In genomic region chr18:13500227-13500865, GRCh38 we compare ENCODE assay signal across 8 cellular contexts.
DNase-seq lines count a peak whose midpoint lies in the region; ATAC-seq, FAIRE-seq and TF ChIP-seq lines count a peak whose summit lies in the region.

No MANE protein-coding gene starts in this region.

- CTCF ChIA-PET in BJ (lab: Yijun Ruan, JAX) = interaction anchor here (0.7 kb wide), 1 partner anchor 9 kb away, joined by 3 read pairs; no protein-coding TSS in a partner anchor
- CTCF ChIA-PET in Calu3 (lab: Charles Lee) = no interaction called here

- TF ChIP-seq CTCF in BJ (IDR thresholded peaks at IDR 0.05; ENCODE audit: insufficient read depth, low read depth, low read length) (no peak), bronchial epithelial cell (IDR thresholded peaks at IDR 0.05; ENCODE audit: insufficient read depth, low read length, severe bottlenecking) (no peak), left lung (IDR thresholded peaks at IDR 0.05) (no peak), Calu3 (IDR thresholded peaks at IDR 0.05; ENCODE audit: unreplicated experiment) (no peak)

- no peaks in the 10 kb centered on the region for H3K9me3 ChIP-seq in left lung

- no TSS peak for BruUV-seq in Calu3 (replicated peaks; lab: Mats Ljungman, UMichigan)

- peaks cover 12 to 16% of the 10 kb centered on the region in 2 donors for H3K4me1 ChIP-seq in left lung

- peaks cover 0 to 3% (median 0%) of the 10 kb centered on the region in 3 donors for H3K27me3 Mint-ChIP-seq in immature natural killer cell (ENCODE audit: low read depth in 3 of 3)
- peaks cover 42% of the 10 kb centered on the region for H3K27me3 Mint-ChIP-seq in Calu3 (ENCODE audit: unreplicated experiment)

- peak overlapping the region; percentile 5 to 15 for H3K27ac ChIP-seq in left lung

- H3K4me1 Mint-ChIP-seq in immature natural killer cell (peaks cover 9 to 23% of the 10 kb centered on the region in 2 donors), Calu3 (ENCODE audit: low read depth, unreplicated experiment) (no peaks in the 10 kb centered on the region)

- peak; percentile 64 for FAIRE-seq in bronchial epithelial cell (lab: Jason Lieb, UNC)

- H3K4me3 Mint-ChIP-seq in immature natural killer cell = no peak overlapping the region
- H3K4me3 Mint-ChIP-seq in Calu3 (ENCODE audit: low read depth, unreplicated experiment) = no peak overlapping the region

- H3K27ac Mint-ChIP-seq in immature natural killer cell (peak overlapping the region in 1 of 6 donors; percentile 20), Calu3 (ENCODE audit: unreplicated experiment) (no peak overlapping the region)

- no peaks in the 10 kb centered on the region for H3K9me3 Mint-ChIP-seq in immature natural killer cell
- peaks cover 14% of the 10 kb centered on the region for H3K9me3 Mint-ChIP-seq in Calu3 (ENCODE audit: low read depth, unreplicated experiment)

- H3K4me3 ChIP-seq in BJ (ENCODE audit: low read depth, low read length) = no peak overlapping the region
- no peak overlapping the region for H3K4me3 ChIP-seq in bronchial epithelial cell (ENCODE audit: low read depth, low read length)
- H3K4me3 ChIP-seq in left lung = no peak overlapping the region

- H3K36me3 Mint-ChIP-seq in immature natural killer cell (peaks cover 12 to 26% (median 16%) of the 10 kb centered on the region in 3 donors), Calu3 (ENCODE audit: insufficient read depth, unreplicated experiment) (no peaks in the 10 kb centered on the region)

- H3K36me3 ChIP-seq in BJ (ENCODE audit: control insufficient read depth, insufficient read depth, low read length) (no peaks in the 10 kb centered on the region), bronchial epithelial cell (ENCODE audit: control insufficient read depth, insufficient read depth, low read length) (no peaks in the 10 kb centered on the region), left lung (no peaks in the 10 kb centered on the region)

- POLR2A ChIA-PET in BJ (lab: Charles Lee) = no interaction called here

- intact Hi-C loops in left lung (cut with DNase I) = no loop called here
- intact Hi-C loops in Calu3 (cut with micrococcal nuclease; ENCODE audit: unreplicated experiment) = no loop called here

- ATAC-seq in left lung (peak; percentile 65), HG02852 (IDR thresholded peaks at IDR 0.05; ENCODE audit: unreplicated experiment) (no peak), HG03025 (IDR thresholded peaks at IDR 0.05; ENCODE audit: low FRiP score, unreplicated experiment) (no peak)

- no peaks in the 10 kb centered on the region for H3K27me3 ChIP-seq in BJ (ENCODE audit: control insufficient read depth, insufficient read depth, low read length)
- H3K27me3 ChIP-seq in bronchial epithelial cell (ENCODE audit: control insufficient read depth, insufficient read depth, low read length) = no peaks in the 10 kb centered on the region
- H3K27me3 ChIP-seq in left lung = no peaks in the 10 kb centered on the region

- DNase-seq in BJ (ENCODE audit: low read depth) (peak; percentile 39), NCI-H1436 treated with DMSO at 0.1 percent for 48 hours (lab: John Stamatoyannopoulos, UW) (peak; percentile 60), bronchial epithelial cell (ENCODE audit: low read depth) (peak; percentile 80), left lung (no peak), immature natural killer cell (no peak), Calu3 (no peak)

Comparison
In these comparisons a context has a peak if more than half of its experiments do, and no peak if none do; other contexts are left out.
1. DNase-seq: peak in BJ (single experiment), NCI-H1436 treated with DMSO at 0.1 percent for 48 hours (single experiment) and bronchial epithelial cell (single experiment); none in left lung (0 of 2), immature natural killer cell (0 of 3) and Calu3 (single experiment).